Comparison of ENCODE assay signal across 12 cellular contexts in the genomic region with DNA sequence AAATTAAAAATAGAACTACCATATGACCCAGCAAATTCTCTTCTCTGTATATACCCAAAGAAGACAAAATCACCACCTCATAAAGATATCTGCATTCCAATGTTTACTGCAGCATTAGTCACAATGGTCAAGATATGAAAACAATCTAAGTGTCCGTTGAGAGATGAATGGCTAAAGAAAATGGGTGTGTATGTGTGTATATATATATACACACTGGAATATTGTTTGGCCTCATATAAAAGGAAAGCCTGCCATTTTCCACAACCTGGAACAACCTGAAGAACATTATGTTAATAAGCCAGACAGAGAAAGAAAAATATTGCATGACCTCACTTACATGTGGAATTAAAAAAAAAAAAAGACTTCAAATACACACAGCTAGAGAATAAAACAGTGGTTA. TPM values are rescaled to one million over a fixed set of nuclear protein-coding genes. Genes with fewer than 3 reads are reported as not detected.
DNase-seq lines count a peak whose midpoint lies in the region; ATAC-seq, FAIRE-seq and TF ChIP-seq lines count a peak whose summit lies in the region.
"Had no signal": no experiment of that assay in that cellular context is flagged by ENCODE, and none has a peak within 500 bp of the region (broad histone marks: within the 10 kb centered on the region; RNA-seq: fewer than 3 reads in every experiment).

No MANE protein-coding gene starts in this region.

- H2AFZ ChIP-seq in fibroblast of lung (ENCODE audit: low read length) = no peak overlapping the region

- peak; percentile 88 for FAIRE-seq in H54 (lab: Jason Lieb, UNC)

- no peak for TF ChIP-seq CTCF in fibroblast of lung (conservative IDR thresholded peaks at IDR 0.05 in 1 of 2, IDR thresholded peaks at IDR 0.05 in 1 of 2; ENCODE audit: low read depth in 1 of 2, low read length in 2 of 2)
- no peak for TF ChIP-seq CTCF in GM20000 (IDR thresholded peaks at IDR 0.05; ENCODE audit: extremely low read depth, missing control alignments)

- H3K27ac ChIP-seq in fibroblast of lung (ENCODE audit: insufficient read depth, low read length) = no peak overlapping the region
- H3K27ac ChIP-seq: neutrophil, suprapubic skin had no signal

- no peak overlapping the region for H3K4me2 ChIP-seq in fibroblast of lung (ENCODE audit: extremely low read depth, insufficient read depth, low read length)

- TF ChIP-seq POLR2A in H54 (IDR thresholded peaks at IDR 0.05; ENCODE audit: low read depth, low read length) = no peak

- no peak overlapping the region for H3K4me3 ChIP-seq in fibroblast of lung (replicated peaks in 1 of 4; ENCODE audit: control extremely low read depth in 1 of 4, insufficient read depth in 1 of 4, low read depth in 3 of 4, low read length in 4 of 4)
- H3K4me3 ChIP-seq: suprapubic skin had no signal

- no peak overlapping the region for H3K9ac ChIP-seq in fibroblast of lung (ENCODE audit: insufficient read depth, low read length)

- no peaks in the 10 kb centered on the region for H3K79me2 ChIP-seq in fibroblast of lung (ENCODE audit: control insufficient read depth, insufficient read depth, low read length)

- DNase-seq in H54 (ENCODE audit: insufficient read length, low spot score) (no peak), fibroblast of lung (ENCODE audit: low read depth in 2 of 2) (peak; percentile 21 to 83), stromal cell of bone marrow (ENCODE audit: low read depth) (peak; percentile 8), GM20000 (ENCODE audit: low spot score) (no peak), NCI-H446 (lab: John Stamatoyannopoulos, UW) (no peak)
- DNase-seq in activated effector memory CD4-positive, alpha-beta T cell treated with anti-CD3 and anti-CD28 coated beads, Interleukin-2, amount 50 U/mL, for 16 hours = no peak
- DNase-seq: activated gamma-delta T cell treated with Interleukin-2 at 50 U/mL for 16 hours; central memory CD4-positive, alpha-beta T cell; NCI-H2081 treated with DMSO at 0.1 percent for 48 hours had no signal

- ATAC-seq in SK-N-SH treated with all-trans-retinoic acid at 6 μM for 48 hours = peak; percentile 54; the same call in 2 of the 3 replicates

- H4K20me1 ChIP-seq in fibroblast of lung (ENCODE audit: control insufficient read depth, extremely low read depth, insufficient read depth, low read length) = no peaks in the 10 kb centered on the region

- H3K27me3 ChIP-seq in fibroblast of lung (ENCODE audit: control insufficient read depth, insufficient read depth, low read length) = no peaks in the 10 kb centered on the region
- H3K27me3 ChIP-seq: neutrophil, suprapubic skin had no signal

- no peaks in the 10 kb centered on the region for H3K9me3 ChIP-seq in fibroblast of lung (ENCODE audit: control insufficient read depth, insufficient read depth, low read depth, low read length)
- H3K9me3 ChIP-seq: neutrophil, suprapubic skin had no signal

- H3K4me1 ChIP-seq in fibroblast of lung (ENCODE audit: control insufficient read depth, extremely low read depth, insufficient read depth, low read length) = no peaks in the 10 kb centered on the region
- H3K4me1 ChIP-seq: suprapubic skin had no signal

- no peaks in the 10 kb centered on the region for H3K36me3 ChIP-seq in fibroblast of lung (ENCODE audit: control insufficient read depth, insufficient read depth, low read length)
- H3K36me3 ChIP-seq: neutrophil, suprapubic skin had no signal

TF ChIP-seq in SK-N-SH treated with all-trans-retinoic acid at 6 μM for 48 hours, 23 proteins besides CTCF, POLR2A, EP300 and RAD21:
- TF ChIP-seq CSDC2 (CRISPR knock-in tag; IDR thresholded peaks at IDR 0.05) (no peak), ISL1 (CRISPR knock-in tag; IDR thresholded peaks at IDR 0.05) (no peak), TOX (CRISPR knock-in tag; IDR thresholded peaks at IDR 0.05; ENCODE audit: borderline replicate concordance) (no peak), TCF4 (CRISPR knock-in tag; IDR thresholded peaks at IDR 0.05; ENCODE audit: borderline replicate concordance) (no peak), ZNF565 (CRISPR knock-in tag; conservative IDR thresholded peaks at IDR 0.05; ENCODE audit: low read depth) (no peak)
- TF ChIP-seq, protein P1, sequence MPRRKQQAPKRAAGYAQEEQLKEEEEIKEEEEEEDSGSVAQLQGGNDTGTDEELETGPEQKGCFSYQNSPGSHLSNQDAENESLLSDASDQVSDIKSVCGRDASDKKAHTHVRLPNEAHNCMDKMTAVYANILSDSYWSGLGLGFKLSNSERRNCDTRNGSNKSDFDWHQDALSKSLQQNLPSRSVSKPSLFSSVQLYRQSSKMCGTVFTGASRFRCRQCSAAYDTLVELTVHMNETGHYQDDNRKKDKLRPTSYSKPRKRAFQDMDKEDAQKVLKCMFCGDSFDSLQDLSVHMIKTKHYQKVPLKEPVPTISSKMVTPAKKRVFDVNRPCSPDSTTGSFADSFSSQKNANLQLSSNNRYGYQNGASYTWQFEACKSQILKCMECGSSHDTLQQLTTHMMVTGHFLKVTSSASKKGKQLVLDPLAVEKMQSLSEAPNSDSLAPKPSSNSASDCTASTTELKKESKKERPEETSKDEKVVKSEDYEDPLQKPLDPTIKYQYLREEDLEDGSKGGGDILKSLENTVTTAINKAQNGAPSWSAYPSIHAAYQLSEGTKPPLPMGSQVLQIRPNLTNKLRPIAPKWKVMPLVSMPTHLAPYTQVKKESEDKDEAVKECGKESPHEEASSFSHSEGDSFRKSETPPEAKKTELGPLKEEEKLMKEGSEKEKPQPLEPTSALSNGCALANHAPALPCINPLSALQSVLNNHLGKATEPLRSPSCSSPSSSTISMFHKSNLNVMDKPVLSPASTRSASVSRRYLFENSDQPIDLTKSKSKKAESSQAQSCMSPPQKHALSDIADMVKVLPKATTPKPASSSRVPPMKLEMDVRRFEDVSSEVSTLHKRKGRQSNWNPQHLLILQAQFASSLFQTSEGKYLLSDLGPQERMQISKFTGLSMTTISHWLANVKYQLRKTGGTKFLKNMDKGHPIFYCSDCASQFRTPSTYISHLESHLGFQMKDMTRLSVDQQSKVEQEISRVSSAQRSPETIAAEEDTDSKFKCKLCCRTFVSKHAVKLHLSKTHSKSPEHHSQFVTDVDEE (CRISPR knock-in tag; IDR thresholded peaks at IDR 0.05) = no peak

RNA-seq across cellular contexts. Expression of gene RBM26, which starts 29.5 kb away (rescaled TPM):
- total RNA-seq in fibroblast of lung = 15.9 and 20.3 TPM in 2 replicates
- polyA plus RNA-seq in fibroblast of lung = 19.9 and 23.4 TPM in 2 replicates
- polyA plus RNA-seq in fibroblast of lung (2012) = 15.0 and 17.6 TPM in 2 replicates
- polyA minus RNA-seq in fibroblast of lung (ENCODE audit: low replicate concordance) = 2.8 and 5.4 TPM in 2 replicates

RNA-seq across cellular contexts. Expression of gene NDFIP2, which starts 45.4 kb away (rescaled TPM):
- 35.2 and 39.1 TPM in 2 replicates for total RNA-seq in fibroblast of lung
- polyA plus RNA-seq in fibroblast of lung = 35.2 and 46.4 TPM in 2 replicates
- 31.4 and 37.5 TPM in 2 replicates for polyA plus RNA-seq in fibroblast of lung (2012)
- polyA minus RNA-seq in fibroblast of lung (ENCODE audit: low replicate concordance) = 9.1 and 29.6 TPM in 2 replicates

Comparison
In these comparisons a context has a peak if more than half of its experiments do, and no peak if none do; other contexts are left out.
1. DNase-seq: peak in fibroblast of lung (2 of 2) and stromal cell of bone marrow (single experiment); none in H54 (single experiment), GM20000 (single experiment), NCI-H446 (0 of 2) and activated effector memory CD4-positive, alpha-beta T cell treated with anti-CD3 and anti-CD28 coated beads, Interleukin-2, amount 50 U/mL, for 16 hours (single experiment).